19 cellular contexts compared by ENCODE assay signal in the genomic region with DNA sequence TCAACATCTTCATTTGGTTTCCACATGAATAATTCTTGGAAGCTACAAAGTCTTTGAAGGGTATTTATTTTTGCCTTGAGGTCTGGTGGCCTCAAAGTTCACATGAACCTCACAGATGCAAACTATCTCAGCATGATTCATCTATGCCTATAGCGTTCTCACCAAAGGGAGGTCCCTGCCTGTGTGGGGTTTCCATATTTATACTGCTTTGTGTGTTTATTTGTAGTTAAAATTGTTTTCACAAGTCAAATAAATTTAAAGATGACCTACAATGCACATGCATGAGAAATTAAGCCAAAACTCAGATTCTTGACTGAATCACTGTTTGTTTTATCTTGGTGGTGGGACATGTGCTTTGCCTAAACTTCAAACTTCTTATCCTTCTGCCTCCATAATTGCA.
A peak's percentile ranks its signal among the peaks of the same experiment; 100 is the strongest.
DNase-seq lines count a peak whose midpoint lies in the region; ATAC-seq and TF ChIP-seq lines count a peak whose summit lies in the region.
"Had no signal": no experiment of that assay in that cellular context is flagged by ENCODE, and none has a peak within 500 bp of the region (broad histone marks: within the 10 kb centered on the region; RNA-seq: fewer than 3 reads in every experiment).

No MANE protein-coding gene starts in this region.

- DNase-seq in AG08395 (ENCODE audit: low spot score) (peak; percentile 14), amniotic stem cell (lab: John Stamatoyannopoulos, UW) (peak; percentile 25), kidney epithelial cell (ENCODE audit: low read depth) (peak; percentile 18), GM10248 (ENCODE audit: extremely low spot score) (no peak), heart right ventricle (no peak), chondrocyte (ENCODE audit: low spot score) (no peak)
- DNase-seq: activated CD4-positive, alpha-beta T cell treated with anti-CD3 and anti-CD28 coated beads, Interleukin-2, amount 10 ng/mL, durations not matched to agents 24 days and 14 days; effector CD8-positive, alpha-beta T cell; mucosa of descending colon; NCI-H774; pancreas; substantia nigra had no signal

- ATAC-seq in HG02610 (IDR thresholded peaks at IDR 0.05; ENCODE audit: unreplicated experiment) (peak; percentile 47), HG03457 (IDR thresholded peaks at IDR 0.05; ENCODE audit: unreplicated experiment) (no peak), heart right ventricle (no peak)
- ATAC-seq: gastroesophageal sphincter, mucosa of descending colon, pancreas had no signal

- H3K27ac Mint-ChIP-seq in chondrocyte (ENCODE audit: unreplicated experiment) = no peak overlapping the region
- H3K27ac Mint-ChIP-seq: activated CD4-positive, alpha-beta T cell treated with anti-CD3 and anti-CD28 coated beads, Interleukin-2, amount 10 ng/mL, durations not matched to agents 24 days and 14 days; B cell; T-helper 1 cell treated with Interleukin-12 subunit alpha and Interleukin-12 subunit beta and Interleukin-4 antibody, amounts not matched to agents 30 μg/mL and 1 μg/mL, for 36 hours had no signal

- H3K27me3 ChIP-seq in kidney epithelial cell (ENCODE audit: control insufficient read depth, insufficient read depth, low read length) (no peaks in the 10 kb centered on the region), heart right ventricle (no peaks in the 10 kb centered on the region)
- H3K27me3 ChIP-seq: breast epithelium, gastroesophageal sphincter, pancreas had no signal

- 90 to 92% methylated on average over 1 of the region's 1 CpG for WGBS in heart right ventricle, 2 donors

- intact Hi-C loops in heart right ventricle (cut with DNase I) = no loop called here

- H3K4me3 ChIP-seq in kidney epithelial cell (ENCODE audit: low read depth, low read length) (no peak overlapping the region), heart right ventricle (no peak overlapping the region)
- H3K4me3 ChIP-seq: breast epithelium, gastroesophageal sphincter, mucosa of descending colon, pancreas had no signal

- H3K9me3 Mint-ChIP-seq in chondrocyte (ENCODE audit: low read depth) = no peaks in the 10 kb centered on the region
- H3K9me3 Mint-ChIP-seq: activated CD4-positive, alpha-beta T cell treated with anti-CD3 and anti-CD28 coated beads, Interleukin-2, amount 10 ng/mL, durations not matched to agents 24 days and 14 days; T-helper 1 cell treated with Interleukin-12 subunit alpha and Interleukin-12 subunit beta and Interleukin-4 antibody, amounts not matched to agents 30 μg/mL and 1 μg/mL, for 36 hours had no signal

- no peaks in the 10 kb centered on the region for H3K9me3 ChIP-seq in heart right ventricle
- H3K9me3 ChIP-seq: breast epithelium, gastroesophageal sphincter, mucosa of descending colon, pancreas had no signal

- H3K36me3 ChIP-seq in kidney epithelial cell (ENCODE audit: control insufficient read depth, insufficient read depth, low read length) (no peaks in the 10 kb centered on the region), heart right ventricle (no peaks in the 10 kb centered on the region)
- H3K36me3 ChIP-seq: breast epithelium, gastroesophageal sphincter, pancreas had no signal

- peaks cover 0 to 37% (median 18%) of the 10 kb centered on the region in 9 donors for H3K4me1 ChIP-seq in heart right ventricle
- H3K4me1 ChIP-seq: breast epithelium, gastroesophageal sphincter had no signal

- peaks cover 28% of the 10 kb centered on the region for H3K4me1 Mint-ChIP-seq in chondrocyte (ENCODE audit: low read depth)
- H3K4me1 Mint-ChIP-seq: B cell had no signal

- CTCF ChIA-PET in GM10248 (lab: Yijun Ruan, JAX) = no interaction called here

- POLR2A ChIA-PET in GM10248 (lab: Yijun Ruan, JAX) = no interaction called here

- no peak for TF ChIP-seq CTCF in kidney epithelial cell (IDR thresholded peaks at IDR 0.05; ENCODE audit: insufficient read depth, low read length, poor library complexity, severe bottlenecking)
- TF ChIP-seq CTCF in GM10248 (IDR thresholded peaks at IDR 0.05; ENCODE audit: control extremely low read depth, extremely low read depth, low read depth, missing control alignments) = no peak
- TF ChIP-seq CTCF in heart right ventricle (IDR thresholded peaks at IDR 0.05) = no peak
- TF ChIP-seq CTCF in chondrocyte (IDR thresholded peaks at IDR 0.05) = no peak

- no peak overlapping the region for H3K4me3 Mint-ChIP-seq in chondrocyte (ENCODE audit: unreplicated experiment)
- H3K4me3 Mint-ChIP-seq: activated CD4-positive, alpha-beta T cell treated with anti-CD3 and anti-CD28 coated beads, Interleukin-2, amount 10 ng/mL, durations not matched to agents 24 days and 14 days; B cell; T-helper 1 cell treated with Interleukin-12 subunit alpha and Interleukin-12 subunit beta and Interleukin-4 antibody, amounts not matched to agents 30 μg/mL and 1 μg/mL, for 36 hours had no signal

- no peak overlapping the region for H3K27ac ChIP-seq in heart right ventricle
- H3K27ac ChIP-seq: breast epithelium, gastroesophageal sphincter, pancreas, RWPE1 had no signal

- peaks cover 10% of the 10 kb centered on the region for H3K36me3 Mint-ChIP-seq in chondrocyte (ENCODE audit: low read depth)

- no peaks in the 10 kb centered on the region for H3K27me3 Mint-ChIP-seq in chondrocyte (ENCODE audit: low read depth)

Comparison
In these comparisons a context has a peak if more than half of its experiments do, and no peak if none do; other contexts are left out.
1. DNase-seq: peak in AG08395 (single experiment), amniotic stem cell (single experiment) and kidney epithelial cell (single experiment); none in GM10248 (single experiment), heart right ventricle (0 of 2) and chondrocyte (single experiment).